1 cellular context compared by ENCODE assay signal in the genomic region with DNA sequence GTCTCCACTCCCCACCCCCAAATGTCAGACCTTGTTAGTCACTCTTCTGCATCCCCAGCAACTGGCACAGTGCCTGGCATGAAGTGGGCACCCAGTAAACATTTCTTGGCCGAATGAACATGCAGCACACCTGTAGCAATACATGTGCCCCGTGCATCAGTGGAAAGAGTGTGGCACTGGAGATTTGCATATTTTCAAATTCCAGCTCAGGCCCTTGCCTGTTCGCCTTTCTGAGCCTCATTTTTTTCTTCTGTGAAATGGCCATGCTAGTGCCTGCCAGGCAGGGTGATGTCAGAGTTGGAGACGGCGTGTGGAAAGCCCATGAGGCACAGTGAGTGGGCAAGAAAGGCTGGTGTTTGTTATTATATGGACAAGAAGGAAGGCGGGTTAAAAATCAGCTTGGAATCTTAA.
TF ChIP-seq lines count a peak whose summit lies in the region.

No MANE protein-coding gene starts in this region.

TF ChIP-seq in IMR-90, 13 proteins besides CTCF, POLR2A, EP300 and RAD21 (continued from another document):
- TF ChIP-seq, protein P1, sequence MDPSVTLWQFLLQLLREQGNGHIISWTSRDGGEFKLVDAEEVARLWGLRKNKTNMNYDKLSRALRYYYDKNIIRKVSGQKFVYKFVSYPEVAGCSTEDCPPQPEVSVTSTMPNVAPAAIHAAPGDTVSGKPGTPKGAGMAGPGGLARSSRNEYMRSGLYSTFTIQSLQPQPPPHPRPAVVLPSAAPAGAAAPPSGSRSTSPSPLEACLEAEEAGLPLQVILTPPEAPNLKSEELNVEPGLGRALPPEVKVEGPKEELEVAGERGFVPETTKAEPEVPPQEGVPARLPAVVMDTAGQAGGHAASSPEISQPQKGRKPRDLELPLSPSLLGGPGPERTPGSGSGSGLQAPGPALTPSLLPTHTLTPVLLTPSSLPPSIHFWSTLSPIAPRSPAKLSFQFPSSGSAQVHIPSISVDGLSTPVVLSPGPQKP (IDR thresholded peaks at IDR 0.05; ENCODE audit: borderline replicate concordance, low read depth, low read length): no peak
- TF ChIP-seq MAFK (IDR thresholded peaks at IDR 0.05; ENCODE audit: low read depth, low read length): no peak
- TF ChIP-seq RFX5 (IDR thresholded peaks at IDR 0.05; ENCODE audit: low read depth, low read length): no peak
- TF ChIP-seq FOS (IDR thresholded peaks at IDR 0.05; ENCODE audit: low read depth, low read length): no peak
- TF ChIP-seq, protein P2, sequence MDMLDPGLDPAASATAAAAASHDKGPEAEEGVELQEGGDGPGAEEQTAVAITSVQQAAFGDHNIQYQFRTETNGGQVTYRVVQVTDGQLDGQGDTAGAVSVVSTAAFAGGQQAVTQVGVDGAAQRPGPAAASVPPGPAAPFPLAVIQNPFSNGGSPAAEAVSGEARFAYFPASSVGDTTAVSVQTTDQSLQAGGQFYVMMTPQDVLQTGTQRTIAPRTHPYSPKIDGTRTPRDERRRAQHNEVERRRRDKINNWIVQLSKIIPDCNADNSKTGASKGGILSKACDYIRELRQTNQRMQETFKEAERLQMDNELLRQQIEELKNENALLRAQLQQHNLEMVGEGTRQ (IDR thresholded peaks at IDR 0.05; ENCODE audit: low read depth, low read length): no peak
